In the genomic region with DNA sequence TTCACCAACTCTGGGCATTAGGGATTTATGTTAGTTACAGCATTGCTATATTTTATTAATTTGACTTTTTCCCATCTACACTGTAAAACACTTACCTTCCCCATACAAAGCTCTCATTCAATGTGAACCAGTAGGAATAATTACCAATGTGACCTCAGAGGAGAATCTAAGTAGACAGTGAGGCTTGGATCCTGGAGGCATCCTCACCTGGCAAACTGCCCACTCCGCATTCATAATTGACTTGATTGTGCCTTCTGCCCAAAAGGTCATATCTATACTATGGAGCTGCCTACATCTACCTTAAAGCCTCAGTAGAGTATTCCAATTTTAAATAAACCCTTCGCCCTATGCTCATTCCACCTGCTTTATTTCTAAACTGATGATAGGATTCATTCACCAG, we compare ENCODE assay signal across 27 cellular contexts. TPM values are rescaled to one million over a fixed set of nuclear protein-coding genes. Genes with fewer than 3 reads are reported as not detected.
"Had no signal": no experiment of that assay in that cellular context is flagged by ENCODE, and none has a peak within 500 bp of the region (broad histone marks: within the 10 kb centered on the region; RNA-seq: fewer than 3 reads in every experiment).

No MANE protein-coding gene starts in this region.

- H3K27me3 ChIP-seq: adrenal gland, breast epithelium, colonic mucosa had no signal

- ATAC-seq: activated CD8-positive, alpha-beta T cell treated with anti-CD3 and anti-CD28 coated beads, Interleukin-2, amount 10 ng/mL, durations not matched to agents 7 days and 5 days; Panc1; Right ventricle myocardium inferior; WTC11 had no signal

- H3K4me3 ChIP-seq: adrenal gland, breast epithelium, colonic mucosa had no signal

- H3K9me3 ChIP-seq: adrenal gland, breast epithelium, colonic mucosa had no signal

- H3K4me1 ChIP-seq: adrenal gland, breast epithelium, colonic mucosa had no signal

- H3K36me3 ChIP-seq: adrenal gland, breast epithelium, colonic mucosa had no signal

- H3K27ac ChIP-seq: adrenal gland, breast epithelium, colonic mucosa, KMS-11 had no signal

- H3K4me2 ChIP-seq: KMS-11 had no signal

- DNase-seq: activated CD4-positive, alpha-beta T cell treated with anti-CD3 and anti-CD28 coated beads for 48 hours; activated CD4-positive, alpha-beta T cell treated with anti-CD3 and anti-CD28 coated beads, Interleukin-2, amount 50 U/mL, for 4 hours; activated CD4-positive, CD25-positive, alpha-beta regulatory T cell treated with anti-CD3 and anti-CD28 coated beads, Interleukin-2, amount 50 U/mL, for 72 hours; activated CD8-positive, alpha-beta memory T cell treated with anti-CD3 and anti-CD28 coated beads, Interleukin-2, amount 50 U/mL, for 48 hours; activated CD8-positive, alpha-beta T cell treated with anti-CD3 and anti-CD28 coated beads, Interleukin-2, amount 10 ng/mL, durations not matched to agents 7 days and 5 days; activated naive CD4-positive, alpha-beta T cell treated with anti-CD3 and anti-CD28 coated beads, Interleukin-2, amount 50 U/mL, for 16 hours; activated naive CD8-positive, alpha-beta T cell treated with anti-CD3 and anti-CD28 coated beads, Interleukin-2, amount 10 ng/mL, durations not matched to agents 7 days and 5 days; activated T-cell treated with anti-CD3 and anti-CD28 coated beads, Interleukin-2, amount 50 U/mL, for 1 hour; adrenal gland; aorta; caudate nucleus; colonic mucosa; NCI-H1092; NCI-H1694 treated with DMSO at 0.1 percent for 48 hours; NCI-H2029 treated with DMSO at 0.1 percent for 48 hours; NCI-H2171; NCI-H446 treated with DMSO at 0.1 percent for 48 hours; NCI-H524 treated with DMSO at 0.1 percent for 48 hours; RPMI8226 had no signal

RNA-seq across cellular contexts. Expression of a gene that starts 45.4 kb away (rescaled TPM):
- total RNA-seq: activated CD8-positive, alpha-beta T cell treated with anti-CD3 and anti-CD28 coated beads, Interleukin-2, amount 10 ng/mL, durations not matched to agents 7 days and 5 days; activated naive CD8-positive, alpha-beta T cell treated with anti-CD3 and anti-CD28 coated beads, Interleukin-2, amount 10 ng/mL, durations not matched to agents 7 days and 5 days; aorta; breast epithelium; MCF 10A; OCI-LY7 had no signal
- polyA plus RNA-seq: aorta, IgD-negative memory B cell had no signal
